In genomic region chr13:26308836-26309235, GRCh38 we compare ENCODE assay signal across 18 cellular contexts. TPM values are rescaled to one million over a fixed set of nuclear protein-coding genes. Genes with fewer than 3 reads are reported as not detected.
DNase-seq lines count a peak whose midpoint lies in the region; ATAC-seq, FAIRE-seq and TF ChIP-seq lines count a peak whose summit lies in the region.
"Had no signal": no experiment of that assay in that cellular context is flagged by ENCODE, and none has a peak within 500 bp of the region (broad histone marks: within the 10 kb centered on the region; RNA-seq: fewer than 3 reads in every experiment).

No MANE protein-coding gene starts in this region.

- no peak for TF ChIP-seq RAD21 in HepG2 (CRISPR knock-in tag; IDR thresholded peaks at IDR 0.05)
- TF ChIP-seq RAD21 in IMR-90 (IDR thresholded peaks at IDR 0.05; ENCODE audit: low read length): no peak
- TF ChIP-seq RAD21 in K562 (CRISPR knock-in tag; conservative IDR thresholded peaks at IDR 0.05 in 1 of 2, IDR thresholded peaks at IDR 0.05 in 1 of 2): no peak

- CTCF ChIA-PET in HepG2 (lab: Yijun Ruan, JAX; ENCODE audit: low intra/inter-chr PET ratio, low total read pairs): no interaction called here
- CTCF ChIA-PET in IMR-90 (lab: Yijun Ruan, JAX): interaction anchor here (0.6 kb wide), 1 partner anchor 53 kb away, joined by 4 read pairs; no protein-coding TSS in a partner anchor
- CTCF ChIA-PET in K562 (lab: Yijun Ruan, JAX; ENCODE audit: low intra/inter-chr PET ratio): no interaction called here

- H4K8ac ChIP-seq in IMR-90 (ENCODE audit: low read depth in 2 of 2, low read length in 2 of 2): no peak overlapping the region

- H3K9me3 ChIP-seq in HepG2 (ENCODE audit: low read length) (no peaks in the 10 kb centered on the region), right lobe of liver (no peaks in the 10 kb centered on the region), IMR-90 (ENCODE audit: control insufficient read depth, insufficient read depth, low read length) (no peaks in the 10 kb centered on the region), K562 (replicated peaks; ENCODE audit: control insufficient read depth, insufficient read depth, low read depth, low read length) (no peaks in the 10 kb centered on the region)
- H3K9me3 ChIP-seq: Caco-2 had no signal

- no peak overlapping the region for H2AK9ac ChIP-seq in IMR-90 (replicated peaks; ENCODE audit: low read depth, low read length, poor library complexity)

- DNase-seq in HepG2 (ENCODE audit: low spot score): no peak
- DNase-seq in right lobe of liver: no peak
- no peak for DNase-seq in IMR-90
- DNase-seq in K562 (ENCODE audit: extremely low read depth in 1 of 4, low spot score in 3 of 4): no peak
- DNase-seq in effector CD8-positive, alpha-beta T cell (lab: John Stamatoyannopoulos, UW): no peak
- DNase-seq: 8988T; AML-193; Caco-2; Calu3; CD4-positive, alpha-beta T cell; CD8-positive, alpha-beta T cell; DMS79 treated with DMSO at 0.1 percent for 48 hours; GF-D8 had no signal

- in situ Hi-C loops in HepG2 (cut with HindIII; ENCODE audit: extremely low pct_ligation_motif_present, low pct_unique_long_range_greater_than_20kb) (no loop called here), IMR-90 (cut with MboI; ENCODE audit: low sequenced_read_pairs) (no loop called here), K562 (cut with MboI) (no loop called here)

- intact Hi-C loops in HepG2 (cut with micrococcal nuclease; ENCODE audit: unreplicated experiment) (no loop called here), right lobe of liver (cut with DNase I) (no loop called here), IMR-90 (cut with micrococcal nuclease) (no loop called here), K562 (cut with micrococcal nuclease) (no loop called here)

- H3K9ac ChIP-seq in HepG2 (ENCODE audit: insufficient read depth, low read depth, low read length): no peak overlapping the region
- no peak overlapping the region for H3K9ac ChIP-seq in IMR-90 (ENCODE audit: low read depth, low read length)
- H3K9ac ChIP-seq in K562 (ENCODE audit: insufficient read depth in 1 of 2, low read depth in 2 of 2, low read length in 2 of 2): no peak overlapping the region
- H3K9ac ChIP-seq: BLaER1 treated with 17β-estradiol and CSF1 and Interleukin-3, amounts not matched to agents 10 nM and 100 nM had no signal

- H3K4ac ChIP-seq in IMR-90 (ENCODE audit: low read depth, low read length): no peak overlapping the region

- H3K79me1 ChIP-seq in IMR-90 (ENCODE audit: low read depth in 1 of 2, low read length in 2 of 2): peaks cover 24 to 26% of the 10 kb centered on the region in 2 experiments

- TF ChIP-seq CTCF in HepG2 (CRISPR knock-in tag; IDR thresholded peaks at IDR 0.05) (no peak), right lobe of liver (IDR thresholded peaks at IDR 0.05) (no peak), IMR-90 (conservative IDR thresholded peaks at IDR 0.05; ENCODE audit: low read depth, low read length) (no peak), K562 (IDR thresholded peaks at IDR 0.05 in 2 of 3, conservative IDR thresholded peaks at IDR 0.05 in 1 of 3; ENCODE audit: insufficient read depth in 2 of 3, low read depth in 1 of 3, low read length in 3 of 3) (no peak)

- TF ChIP-seq POLR2A in HepG2 (IDR thresholded peaks at IDR 0.05; ENCODE audit: insufficient read depth in 1 of 2, low read depth in 2 of 2, low read length in 2 of 2): no peak
- no peak for TF ChIP-seq POLR2A in right lobe of liver (IDR thresholded peaks at IDR 0.05)
- no peak for TF ChIP-seq POLR2A in IMR-90 (IDR thresholded peaks at IDR 0.05; ENCODE audit: low read depth, low read length)
- TF ChIP-seq POLR2A in K562 (conservative IDR thresholded peaks at IDR 0.05): no peak

- no peak overlapping the region for H2BK20ac ChIP-seq in IMR-90 (ENCODE audit: low read depth, low read length)

- no peak for FAIRE-seq in HepG2 (lab: Jason Lieb, UNC)
- FAIRE-seq in K562 (lab: Jason Lieb, UNC): no peak
- FAIRE-seq: A204.1, G401.6 had no signal

- H3K56ac ChIP-seq in IMR-90 (ENCODE audit: extremely low read depth, insufficient read depth, low read length): no peak overlapping the region

- H4K91ac ChIP-seq in IMR-90 (ENCODE audit: insufficient read depth, low read depth, low read length): no peak overlapping the region

- H3K4me2 ChIP-seq in HepG2 (ENCODE audit: low read depth, low read length): no peak overlapping the region
- no peak overlapping the region for H3K4me2 ChIP-seq in IMR-90 (ENCODE audit: low read depth, low read length)
- no peak overlapping the region for H3K4me2 ChIP-seq in K562 (ENCODE audit: insufficient read depth, low read length)

- H2BK120ac ChIP-seq in IMR-90 (ENCODE audit: low read depth, low read length): no peak overlapping the region

- H3K18ac ChIP-seq in IMR-90 (ENCODE audit: low read depth, low read length): no peak overlapping the region

- H3K27me3 ChIP-seq in HepG2 (ENCODE audit: control insufficient read depth in 1 of 2, insufficient read depth in 2 of 2, low read length in 2 of 2): no peaks in the 10 kb centered on the region
- no peaks in the 10 kb centered on the region for H3K27me3 ChIP-seq in right lobe of liver
- H3K27me3 ChIP-seq in IMR-90 (ENCODE audit: control insufficient read depth, insufficient read depth, low read length): no peaks in the 10 kb centered on the region
- H3K27me3 ChIP-seq in K562 (ENCODE audit: control insufficient read depth in 2 of 2, insufficient read depth in 2 of 2, low read length in 2 of 2): no peaks in the 10 kb centered on the region
- H3K27me3 ChIP-seq: BLaER1 treated with 17β-estradiol and CSF1 and Interleukin-3, amounts not matched to agents 10 nM and 100 nM had no signal

- H2BK5ac ChIP-seq in IMR-90 (ENCODE audit: low read depth, low read length, poor library complexity, severe bottlenecking): no peak overlapping the region

- H3K36me3 ChIP-seq in HepG2 (replicated peaks in 1 of 2; ENCODE audit: control insufficient read depth in 1 of 2, insufficient read depth in 2 of 2, low read length in 2 of 2): no peaks in the 10 kb centered on the region
- no peaks in the 10 kb centered on the region for H3K36me3 ChIP-seq in right lobe of liver
- H3K36me3 ChIP-seq in IMR-90 (ENCODE audit: control insufficient read depth, insufficient read depth, low read length): no peaks in the 10 kb centered on the region
- H3K36me3 ChIP-seq in K562 (ENCODE audit: control insufficient read depth, insufficient read depth, low read length): no peaks in the 10 kb centered on the region

- H3K14ac ChIP-seq in IMR-90 (replicated peaks; ENCODE audit: low read depth, low read length): no peak overlapping the region

- H2AFZ ChIP-seq in HepG2 (ENCODE audit: low read length) (no peak overlapping the region), IMR-90 (replicated peaks; ENCODE audit: low read length, poor library complexity) (no peak overlapping the region), K562 (ENCODE audit: low read depth, low read length) (no peak overlapping the region)

- H3K79me2 ChIP-seq in HepG2 (ENCODE audit: insufficient read depth, low read length): peaks cover 37% of the 10 kb centered on the region
- peaks cover 18% of the 10 kb centered on the region for H3K79me2 ChIP-seq in K562 (ENCODE audit: control insufficient read depth, insufficient read depth, low read length)

- no peak overlapping the region for H2BK15ac ChIP-seq in IMR-90 (ENCODE audit: low read depth, low read length)

- H3K4me3 ChIP-seq in HepG2 (replicated peaks in 1 of 3; ENCODE audit: insufficient read depth in 1 of 3, low read depth in 2 of 3, low read length in 3 of 3): no peak overlapping the region
- H3K4me3 ChIP-seq in right lobe of liver: no peak overlapping the region
- H3K4me3 ChIP-seq in IMR-90 (ENCODE audit: insufficient read depth, low read depth, low read length): no peak overlapping the region
- no peak overlapping the region for H3K4me3 ChIP-seq in K562
- H3K4me3 ChIP-seq: BLaER1 treated with 17β-estradiol and CSF1 and Interleukin-3, amounts not matched to agents 10 nM and 100 nM had no signal

- H3K23ac ChIP-seq in IMR-90 (ENCODE audit: low read depth, low read length): no peak overlapping the region

- no peak overlapping the region for H4K5ac ChIP-seq in IMR-90 (ENCODE audit: low read depth, low read length)

- no peak overlapping the region for H3K27ac ChIP-seq in HepG2 (ENCODE audit: extremely low read length, insufficient read depth, low read length)
- no peak overlapping the region for H3K27ac ChIP-seq in right lobe of liver
- H3K27ac ChIP-seq in IMR-90 (ENCODE audit: insufficient read depth, low read length): no peak overlapping the region
- no peak overlapping the region for H3K27ac ChIP-seq in K562 (ENCODE audit: extremely low read depth, low read depth, low read length)
- H3K27ac ChIP-seq: BLaER1 treated with 17β-estradiol and CSF1 and Interleukin-3, amounts not matched to agents 10 nM and 100 nM; C4-2B had no signal

- no peak overlapping the region for H2AK5ac ChIP-seq in IMR-90 (ENCODE audit: low read depth, low read length)

- 95% methylated on average over 6 of the region's 6 CpGs for WGBS in HepG2 (ENCODE audit: low lambda C conversion rate)
- WGBS in right lobe of liver (ENCODE audit: insufficient coverage, low coverage, low lambda C conversion rate, missing lambda C conversion rate): 90% methylated on average over 6 of the region's 6 CpGs
- no CpG with 5 or more reads among the region's 6 CpGs for WGBS in IMR-90 (ENCODE audit: extremely low coverage in 2 of 2, insufficient read length in 1 of 2), 2 experiments
- WGBS in K562 (ENCODE audit: insufficient coverage, low coverage, missing lambda C conversion rate): 69% methylated on average over 2 of the region's 6 CpGs

- H4K20me1 ChIP-seq in HepG2 (ENCODE audit: insufficient read depth, low read length): no peaks in the 10 kb centered on the region; the same call in 1 of the 2 replicates
- H4K20me1 ChIP-seq in IMR-90 (ENCODE audit: insufficient read depth, low read length): peaks cover 9% of the 10 kb centered on the region; the same call in 1 of the 2 replicates
- H4K20me1 ChIP-seq in K562 (replicated peaks; ENCODE audit: control insufficient read depth, insufficient read depth, low read length): no peaks in the 10 kb centered on the region; the same call in 1 of the 2 replicates

- no peak for TF ChIP-seq EP300 in HepG2 (IDR thresholded peaks at IDR 0.05; ENCODE audit: low read depth in 2 of 2, low read length in 2 of 2)
- no peak for TF ChIP-seq EP300 in HepG2 (CRISPR knock-in tag; IDR thresholded peaks at IDR 0.05; ENCODE audit: borderline replicate concordance)
- no peak for TF ChIP-seq EP300 in K562 (IDR thresholded peaks at IDR 0.05; ENCODE audit: low read length)

- H3K4me1 ChIP-seq in HepG2 (ENCODE audit: insufficient read depth, low read length) (no peaks in the 10 kb centered on the region), right lobe of liver (no peaks in the 10 kb centered on the region), IMR-90 (ENCODE audit: control insufficient read depth, insufficient read depth, low read length) (no peaks in the 10 kb centered on the region), K562 (replicated peaks in 1 of 2; ENCODE audit: control insufficient read depth in 2 of 2, insufficient read depth in 2 of 2, low read length in 2 of 2) (no peaks in the 10 kb centered on the region; a peak in 1 of 5 replicates)
- H3K4me1 ChIP-seq: Caco-2 had no signal

- BruUV-seq in HepG2 (replicated peaks; lab: Mats Ljungman, UMichigan) (no TSS peak), IMR-90 (replicated peaks; lab: Mats Ljungman, UMichigan) (no TSS peak), K562 (replicated peaks; lab: Mats Ljungman, UMichigan) (no TSS peak)

- dilution Hi-C loops in IMR-90 (cut with HindIII; ENCODE audit: low sequenced_read_pairs, unreplicated experiment): no loop called here

- POLR2A ChIA-PET in HepG2 (lab: Yijun Ruan, JAX) (no interaction called here), IMR-90 (lab: Charles Lee; ENCODE audit: unreplicated experiment) (no interaction called here), K562 (lab: Yijun Ruan, JAX) (no interaction called here)

- H3K9me1 ChIP-seq in IMR-90 (ENCODE audit: insufficient read depth, low read length) (no peaks in the 10 kb centered on the region), K562 (ENCODE audit: control insufficient read depth, insufficient read depth, low read length) (no peaks in the 10 kb centered on the region)

- ATAC-seq in HepG2 (no peak), right lobe of liver (no peak), IMR-90 (ENCODE audit: low read depth) (no peak), K562 (no peak), GM18870 (IDR thresholded peaks at IDR 0.05; ENCODE audit: unreplicated experiment) (no peak)
- ATAC-seq: CD8-positive, alpha-beta T cell had no signal

RNA-seq across cellular contexts. Expression of gene CDK8, which starts 54.9 kb away (rescaled TPM):
- 16.4 and 21.3 TPM in 2 replicates for total RNA-seq in HepG2 (2016; rRNA removed; fragmentation: Illumina TruSeq; extraction: Trizol)
- 9.4 and 10.8 TPM in 2 replicates for total RNA-seq in HepG2 (2016; cell fraction: cytosol; rRNA removed; fragmentation: Illumina TruSeq; extraction: Trizol; ENCODE audit: low read depth)
- 16.5 and 18.1 TPM in 2 replicates for total RNA-seq in HepG2 (2016; cell fraction: insoluble cytoplasmic fraction; rRNA removed; fragmentation: Illumina TruSeq; extraction: Trizol)
- 14.5 and 14.6 TPM in 2 replicates for total RNA-seq in HepG2 (2016; cell fraction: membrane; rRNA removed; fragmentation: Illumina TruSeq; extraction: Trizol)
- 13.3 and 15.7 TPM in 2 replicates for total RNA-seq in HepG2 (2016; cell fraction: nucleus; rRNA removed; fragmentation: Illumina TruSeq; extraction: Trizol)
- 13.7 and 15.8 TPM in 2 replicates for polyA plus RNA-seq in HepG2 (2011; rRNA removed)
- polyA plus RNA-seq in HepG2 (2011; cell fraction: cytosol; rRNA removed): 8.6 and 11.8 TPM in 2 replicates
- polyA plus RNA-seq in HepG2 (2011; cell fraction: nucleus; rRNA removed): 14.0 TPM in 2 replicates
- 11.1 and 13.6 TPM in 2 replicates for polyA plus RNA-seq in HepG2 (2012)
- polyA plus RNA-seq in HepG2 (2016; cell fraction: cytosol; fragmentation: Illumina TruSeq; extraction: Trizol; ENCODE audit: low read depth): 1.7 and 1.8 TPM in 2 replicates
- 17.6 and 18.5 TPM in 2 replicates for polyA plus RNA-seq in HepG2 (2016; cell fraction: insoluble cytoplasmic fraction; fragmentation: Illumina TruSeq; extraction: Trizol; ENCODE audit: low read depth)
- polyA plus RNA-seq in HepG2 (2016; cell fraction: membrane; fragmentation: Illumina TruSeq; extraction: Trizol; ENCODE audit: low read depth): 6.1 and 6.3 TPM in 2 replicates
- polyA plus RNA-seq in HepG2 (2016; cell fraction: nucleus; fragmentation: Illumina TruSeq; extraction: Trizol; ENCODE audit: insufficient read depth, low read depth): 23.1 and 24.6 TPM in 2 replicates
- 21.3 and 22.8 TPM in 2 replicates for polyA minus RNA-seq in HepG2 (2011; rRNA and poly(A)+ RNA removed; ENCODE audit: low replicate concordance)
- polyA minus RNA-seq in HepG2 (2011; cell fraction: cytosol; rRNA and poly(A)+ RNA removed): 11.7 and 12.0 TPM in 2 replicates
- 14.9 and 15.5 TPM in 2 replicates for polyA minus RNA-seq in HepG2 (2011; cell fraction: nucleus; rRNA and poly(A)+ RNA removed)
- 10 to 100 TPM in 1 of 6 experiments, 1 to 10 TPM in 5; 6.2 to 10.5 (median 7.7) TPM for total RNA-seq in right lobe of liver
- total RNA-seq in IMR-90 (2012; rRNA removed): 19.0 and 21.9 TPM in 2 replicates
- 13.5 and 15.4 TPM in 2 replicates for polyA plus RNA-seq in IMR-90 (2012; rRNA removed)
- 4.7 TPM in 2 replicates for polyA plus RNA-seq in IMR-90 (2012; cell fraction: cytosol; rRNA removed)
- polyA plus RNA-seq in IMR-90 (2012; cell fraction: nucleus; rRNA removed; ENCODE audit: low replicate concordance): 11.9 and 24.7 TPM in 2 replicates
- 5.1 and 10.8 TPM in 2 replicates for total RNA-seq in K562 (2011; cell fraction: chromatin; rRNA removed; ENCODE audit: low replicate concordance)
- 5.0 and 5.3 TPM in 2 replicates for total RNA-seq in K562 (2011; cell fraction: nucleolus; rRNA removed)
- total RNA-seq in K562 (2011; cell fraction: nucleoplasm; rRNA removed): 7.4 and 13.5 TPM in 2 replicates
- total RNA-seq in K562 (2014; rRNA removed): 14.4 and 16.0 TPM in 2 replicates
- total RNA-seq in K562 (2014; rRNA removed; fragmentation: Illumina TruSeq; extraction: Trizol): 20.3 and 21.2 TPM in 2 replicates
- 20.3 and 20.9 TPM in 2 replicates for total RNA-seq in K562 (2015; rRNA removed; fragmentation: Illumina TruSeq; extraction: Trizol)
- total RNA-seq in K562 (2021): 21.6 and 24.2 TPM in 2 replicates
- polyA plus RNA-seq in K562 (2011; rRNA removed): 24.9 and 26.5 TPM in 2 replicates
- polyA plus RNA-seq in K562 (2011; cell fraction: cytosol; rRNA removed): 14.9 and 23.2 TPM in 2 replicates
- 14.6 and 20.1 TPM in 2 replicates for polyA plus RNA-seq in K562 (2011; cell fraction: nucleus; rRNA removed)
- 20.8 and 25.5 TPM in 2 replicates for polyA plus RNA-seq in K562 (2012)
- polyA plus RNA-seq in K562 (2014; fragmentation: Illumina TruSeq; extraction: Trizol): 26.7 and 33.7 TPM in 2 replicates
- 10 to 100 TPM; 11.3 to 14.7 TPM for polyA plus RNA-seq in K562 (2014; fragmentation: Nextera tagmentation; extraction: Ambion mirVana)
- polyA plus RNA-seq in K562 (2014; rRNA removed): 16.9 and 20.3 TPM in 2 replicates
- polyA minus RNA-seq in K562 (2011; rRNA and poly(A)+ RNA removed): 37.0 and 43.2 TPM in 2 replicates
- polyA minus RNA-seq in K562 (2011; cell fraction: cytosol; rRNA and poly(A)+ RNA removed): 13.2 and 14.0 TPM in 2 replicates
- polyA minus RNA-seq in K562 (2011; cell fraction: nucleus; rRNA and poly(A)+ RNA removed): 6.9 and 9.2 TPM in 2 replicates

Comparison
In these comparisons a context has a peak if more than half of its experiments do, and no peak if none do; other contexts are left out.
1. Of the 241 proteins assayed by ChIP-seq in both HepG2 and K562: peak only in HepG2: MAFK; only in K562: MAFG; in both: MAFF; in neither: 238.